Comparison of ENCODE assay signal across 12 cellular contexts in the genomic region with DNA sequence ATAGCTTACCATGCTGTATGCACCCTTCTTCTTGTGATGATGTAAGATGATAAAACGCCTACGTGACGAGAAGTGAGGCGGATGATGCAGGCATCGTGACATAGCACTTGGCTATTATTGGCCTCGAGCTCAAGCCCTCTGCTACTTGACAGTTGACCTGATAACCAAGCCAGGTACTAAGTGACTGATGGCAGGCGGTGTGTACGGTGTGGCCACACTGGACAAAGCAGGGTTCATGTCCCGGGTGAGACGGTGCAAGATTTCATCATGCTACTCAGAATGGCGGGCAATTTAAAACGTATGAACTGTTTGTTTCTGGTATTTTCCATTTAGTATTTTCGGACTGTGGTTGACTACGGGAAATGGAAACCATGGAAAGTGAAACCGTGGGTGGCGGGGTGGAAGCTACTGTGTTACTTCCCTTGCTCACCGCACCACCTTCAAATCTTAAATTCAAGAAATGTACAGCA. TPM values are rescaled to one million over a fixed set of nuclear protein-coding genes. Genes with fewer than 3 reads are reported as not detected.
DNase-seq lines count a peak whose midpoint lies in the region; ATAC-seq and TF ChIP-seq lines count a peak whose summit lies in the region.
"Had no signal": no experiment of that assay in that cellular context is flagged by ENCODE, and none has a peak within 500 bp of the region (broad histone marks: within the 10 kb centered on the region; RNA-seq: fewer than 3 reads in every experiment).

No MANE protein-coding gene starts in this region.

- H3K14ac ChIP-seq in H9 (ENCODE audit: insufficient read depth, low read length), result no peak overlapping the region

- H3F3A ChIP-seq in smooth muscle cell (ENCODE audit: low read depth), result no peaks in the 10 kb centered on the region

- no peaks in the 10 kb centered on the region for H3K36me3 Mint-ChIP-seq in CD8-positive, alpha-beta T cell
- H3K36me3 Mint-ChIP-seq in H9 (ENCODE audit: insufficient read depth in 1 of 3, low read depth in 3 of 3), result no peaks in the 10 kb centered on the region; a peak in 1 of 7 replicates
- H3K36me3 Mint-ChIP-seq in activated CD4-positive, alpha-beta T cell treated with anti-CD3 and anti-CD28 coated beads, Interleukin-2, amount 10 ng/mL, durations not matched to agents 7 days and 5 days (ENCODE audit: low read depth), result no peaks in the 10 kb centered on the region

- no peaks in the 10 kb centered on the region for H3K9me3 ChIP-seq in CD8-positive, alpha-beta T cell (ENCODE audit: low read length)
- no peaks in the 10 kb centered on the region for H3K9me3 ChIP-seq in H9 (ENCODE audit: control insufficient read depth, low read depth, low read length)
- H3K9me3 ChIP-seq in smooth muscle cell (replicated peaks; ENCODE audit: low read depth), result no peaks in the 10 kb centered on the region
- H3K9me3 ChIP-seq: neutrophil, vagina had no signal

- no peaks in the 10 kb centered on the region for H3K36me3 ChIP-seq in CD8-positive, alpha-beta T cell (ENCODE audit: insufficient read depth, low read length)
- no peaks in the 10 kb centered on the region for H3K36me3 ChIP-seq in smooth muscle cell (ENCODE audit: low read depth)
- H3K36me3 ChIP-seq: neutrophil, vagina had no signal

- ATAC-seq in CD8-positive, alpha-beta T cell, result no peak
- ATAC-seq in left lobe of liver, result no peak

- POLR2A ChIA-PET in CD8-positive, alpha-beta T cell (lab: Charles Lee), result no interaction called here
- POLR2A ChIA-PET in activated CD4-positive, alpha-beta T cell treated with anti-CD3 and anti-CD28 coated beads, Interleukin-2, amount 10 ng/mL, durations not matched to agents 7 days and 5 days (lab: Charles Lee), result no interaction called here

- CTCF ChIA-PET in CD8-positive, alpha-beta T cell (lab: Charles Lee), result no interaction called here
- CTCF ChIA-PET in activated CD4-positive, alpha-beta T cell treated with anti-CD3 and anti-CD28 coated beads, Interleukin-2, amount 10 ng/mL, durations not matched to agents 7 days and 5 days (lab: Charles Lee), result interaction anchor here (0.6 to 1.7 kb wide), 4 partner anchors 12 to 25 kb away, joined by 3 to 4 read pairs (median 3); no protein-coding TSS in a partner anchor

- H3K27me3 Mint-ChIP-seq in CD8-positive, alpha-beta T cell (ENCODE audit: low read depth), result peaks cover 3% of the 10 kb centered on the region
- no peaks in the 10 kb centered on the region; the same call in 1 of the 2 replicates for H3K27me3 Mint-ChIP-seq in H9 (ENCODE audit: low read depth)
- H3K27me3 Mint-ChIP-seq in activated CD4-positive, alpha-beta T cell treated with anti-CD3 and anti-CD28 coated beads, Interleukin-2, amount 10 ng/mL, durations not matched to agents 7 days and 5 days, result peaks cover 39% of the 10 kb centered on the region

- TF ChIP-seq CTCF in CD8-positive, alpha-beta T cell (IDR thresholded peaks at IDR 0.05), result no peak
- no peak for TF ChIP-seq CTCF in H9 (conservative IDR thresholded peaks at IDR 0.05)
- no peak for TF ChIP-seq CTCF in smooth muscle cell (IDR thresholded peaks at IDR 0.05; ENCODE audit: borderline replicate concordance, insufficient read depth, poor library complexity, severe bottlenecking)

- H2BK5ac ChIP-seq in H9 (ENCODE audit: insufficient read length, low read length), result no peak overlapping the region

- no peaks in the 10 kb centered on the region for H3K79me2 ChIP-seq in H9 (ENCODE audit: insufficient read depth, low read length)
- H3K79me2 ChIP-seq in smooth muscle cell (ENCODE audit: low read depth), result no peaks in the 10 kb centered on the region

- no peak overlapping the region for H3K9ac ChIP-seq in H9 (ENCODE audit: extremely low read depth, insufficient read length, low read length)
- H3K9ac ChIP-seq in smooth muscle cell (ENCODE audit: low read depth), result no peak overlapping the region

- no peaks in the 10 kb centered on the region for H3K4me1 ChIP-seq in CD8-positive, alpha-beta T cell (ENCODE audit: insufficient read depth, low read length)
- H3K4me1 ChIP-seq in H9 (ENCODE audit: insufficient read depth, low read length) (no peaks in the 10 kb centered on the region; the same call in 1 of the 2 replicates), smooth muscle cell (ENCODE audit: low read depth) (peaks cover 10% of the 10 kb centered on the region)
- H3K4me1 ChIP-seq: vagina had no signal

- peak overlapping the region; percentile 6 for H3K4me3 Mint-ChIP-seq in CD8-positive, alpha-beta T cell
- no peak overlapping the region; a peak in 1 of 5 replicates for H3K4me3 Mint-ChIP-seq in H9
- H3K4me3 Mint-ChIP-seq in activated CD4-positive, alpha-beta T cell treated with anti-CD3 and anti-CD28 coated beads, Interleukin-2, amount 10 ng/mL, durations not matched to agents 7 days and 5 days, result no peak overlapping the region
- H3K4me3 Mint-ChIP-seq: HFFc6 had no signal

- no peaks in the 10 kb centered on the region for H3K79me1 ChIP-seq in H9 (ENCODE audit: insufficient read depth, low read depth, low read length, poor library complexity, severe bottlenecking)

- peaks cover 8% of the 10 kb centered on the region for H3K4me1 Mint-ChIP-seq in CD8-positive, alpha-beta T cell (ENCODE audit: low read depth)
- H3K4me1 Mint-ChIP-seq in H9, result peaks cover 42 to 44% of the 10 kb centered on the region in 2 experiments
- H3K4me1 Mint-ChIP-seq in activated CD4-positive, alpha-beta T cell treated with anti-CD3 and anti-CD28 coated beads, Interleukin-2, amount 10 ng/mL, durations not matched to agents 7 days and 5 days, result peaks cover 11% of the 10 kb centered on the region

- H4K20me1 ChIP-seq in H9 (ENCODE audit: control insufficient read depth, insufficient read depth, insufficient read length) (no peaks in the 10 kb centered on the region), smooth muscle cell (ENCODE audit: low read depth) (no peaks in the 10 kb centered on the region)

- no peak overlapping the region for H2AFZ ChIP-seq in H9 (ENCODE audit: low read length)
- no peak overlapping the region for H2AFZ ChIP-seq in smooth muscle cell (ENCODE audit: low read depth)

- no peak overlapping the region for H3K4me3 ChIP-seq in CD8-positive, alpha-beta T cell (ENCODE audit: low read depth, low read length)
- no peak overlapping the region for H3K4me3 ChIP-seq in smooth muscle cell
- H3K4me3 ChIP-seq: vagina had no signal

- H2BK15ac ChIP-seq in H9 (ENCODE audit: low read depth, low read length), result 0 out of 2 replicates have a peak overlapping the region, but pooled peaks have one; percentile 98

- no peak overlapping the region; the same call in 1 of the 2 replicates for H3K4ac ChIP-seq in H9 (ENCODE audit: low read depth, low read length)

- no peaks in the 10 kb centered on the region for H3K27me3 ChIP-seq in CD8-positive, alpha-beta T cell (ENCODE audit: insufficient read depth, low read length)
- H3K27me3 ChIP-seq in H9 (ENCODE audit: insufficient read depth, low read length) (no peaks in the 10 kb centered on the region), smooth muscle cell (ENCODE audit: low read depth) (no peaks in the 10 kb centered on the region)
- H3K27me3 ChIP-seq: neutrophil, vagina had no signal

- H3T11ph ChIP-seq in H9 (ENCODE audit: low read length), result no peak overlapping the region

- no peak overlapping the region for H2AK5ac ChIP-seq in H9 (ENCODE audit: insufficient read length, low read length)

- no peak overlapping the region for H3K18ac ChIP-seq in H9 (ENCODE audit: insufficient read length, low read depth, low read length)

- H2BK120ac ChIP-seq in H9 (ENCODE audit: low read depth, low read length, poor library complexity, severe bottlenecking), result no peak overlapping the region

- H3K23me2 ChIP-seq in H9 (ENCODE audit: insufficient read length, low read depth, low read length, poor library complexity, severe bottlenecking), result no peaks in the 10 kb centered on the region

- H3K9me3 Mint-ChIP-seq in CD8-positive, alpha-beta T cell, result no peaks in the 10 kb centered on the region
- H3K9me3 Mint-ChIP-seq in H9, result no peaks in the 10 kb centered on the region
- H3K9me3 Mint-ChIP-seq in activated CD4-positive, alpha-beta T cell treated with anti-CD3 and anti-CD28 coated beads, Interleukin-2, amount 10 ng/mL, durations not matched to agents 7 days and 5 days, result no peaks in the 10 kb centered on the region
- H3K9me3 Mint-ChIP-seq: HFFc6 had no signal

- H3K4me2 ChIP-seq in H9 (ENCODE audit: insufficient read depth, insufficient read length, low read length) (no peak overlapping the region), smooth muscle cell (no peak overlapping the region)

- H4K5ac ChIP-seq in H9 (ENCODE audit: insufficient read length, low read depth, low read length), result no peak overlapping the region

- no peak overlapping the region for H3K56ac ChIP-seq in H9 (ENCODE audit: insufficient read length, low read depth, low read length)

- WGBS in H9 (ENCODE audit: extremely low coverage, insufficient read length, low lambda C conversion rate), result no CpG with 5 or more reads among the region's 17 CpGs
- WGBS in smooth muscle cell (ENCODE audit: low lambda C conversion rate), result 96% methylated on average over 17 of the region's 17 CpGs

- no peak overlapping the region for H2BK12ac ChIP-seq in H9 (ENCODE audit: insufficient read length, low read depth, low read length)

- no peak overlapping the region for H3K27ac ChIP-seq in CD8-positive, alpha-beta T cell (ENCODE audit: low read depth, low read length)
- H3K27ac ChIP-seq in H9 (ENCODE audit: insufficient read length, low read depth, low read length), result no peak overlapping the region
- no peak overlapping the region for H3K27ac ChIP-seq in smooth muscle cell (ENCODE audit: low read depth)
- H3K27ac ChIP-seq: neutrophil, vagina had no signal

- H3K23ac ChIP-seq in H9 (ENCODE audit: insufficient read length, low read depth, low read length), result no peak overlapping the region

- no peak overlapping the region for H3K27ac Mint-ChIP-seq in CD8-positive, alpha-beta T cell
- peak overlapping the region; percentile 22 to 84 (median 44); a peak in 5 of 7 replicates for H3K27ac Mint-ChIP-seq in H9
- H3K27ac Mint-ChIP-seq in activated CD4-positive, alpha-beta T cell treated with anti-CD3 and anti-CD28 coated beads, Interleukin-2, amount 10 ng/mL, durations not matched to agents 7 days and 5 days, result peak overlapping the region; percentile 61
- H3K27ac Mint-ChIP-seq: HFFc6 had no signal

- peak in 1 of 7 experiments; percentile 44 for DNase-seq in CD8-positive, alpha-beta T cell
- no peak for DNase-seq in H9
- no peak for DNase-seq in activated CD4-positive, alpha-beta T cell treated with anti-CD3 and anti-CD28 coated beads, Interleukin-2, amount 10 ng/mL, durations not matched to agents 7 days and 5 days
- DNase-seq in left lobe of liver (ENCODE audit: low spot score), result peak; percentile 33
- DNase-seq in NCI-H1092 (lab: John Stamatoyannopoulos, UW), result no peak
- no peak for DNase-seq in smooth muscle cell (lab: John Stamatoyannopoulos, UW; ENCODE audit: unreplicated experiment)
- no peak for DNase-seq in Kasumi-1 (lab: John Stamatoyannopoulos, UW)
- no peak for DNase-seq in Ammon's horn (ENCODE audit: low spot score)
- DNase-seq: HFFc6, NCI-H345 had no signal

- no peak overlapping the region for H2BK20ac ChIP-seq in H9 (ENCODE audit: low read depth, low read length, poor library complexity, severe bottlenecking)

- no peak overlapping the region for H4K91ac ChIP-seq in H9 (ENCODE audit: insufficient read length, low read depth, low read length)

- intact Hi-C loops in CD8-positive, alpha-beta T cell (cut with DNase I, micrococcal nuclease), result no loop called here

- H4K8ac ChIP-seq in H9 (replicated peaks; ENCODE audit: insufficient read length, low read depth, low read length), result no peak overlapping the region

RNA-seq across cellular contexts. Expression of a gene that starts 57.7 kb away (rescaled TPM):
- not detected for total RNA-seq in CD8-positive, alpha-beta T cell
- 8.2 and 9.1 TPM in 2 replicates for total RNA-seq in H9 (2021)
- under 1 TPM; 0.10 to 0.37 TPM for total RNA-seq in activated CD4-positive, alpha-beta T cell treated with anti-CD3 and anti-CD28 coated beads, Interleukin-2, amount 10 ng/mL, durations not matched to agents 7 days and 5 days
- total RNA-seq in left lobe of liver, result 24.2 TPM
- 40.3 and 54.3 TPM in 2 replicates for total RNA-seq in smooth muscle cell
- polyA plus RNA-seq in smooth muscle cell, result 28.5 and 31.7 TPM in 2 replicates
